11 cellular contexts compared by ENCODE assay signal in genomic region chr17:79930077-79930785, GRCh38.
DNase-seq lines count a peak whose midpoint lies in the region; ATAC-seq, FAIRE-seq and TF ChIP-seq lines count a peak whose summit lies in the region.
"Had no signal": no experiment of that assay in that cellular context is flagged by ENCODE, and none has a peak within 500 bp of the region (broad histone marks: within the 10 kb centered on the region; RNA-seq: fewer than 3 reads in every experiment).

No MANE protein-coding gene starts in this region.

- no peaks in the 10 kb centered on the region for H3K79me1 ChIP-seq in neuronal stem cell (ENCODE audit: low read depth, low read length)

- no peaks in the 10 kb centered on the region for H3K27me3 ChIP-seq in Caco-2 (replicated peaks; ENCODE audit: control insufficient read depth, insufficient read depth, low read length)
- peaks cover 2 to 5% of the 10 kb centered on the region in 2 experiments for H3K27me3 ChIP-seq in endothelial cell of umbilical vein (ENCODE audit: control insufficient read depth in 2 of 2, insufficient read depth in 2 of 2, low read length in 2 of 2)
- H3K27me3 ChIP-seq in neuronal stem cell (ENCODE audit: control insufficient read depth in 3 of 3, insufficient read depth in 3 of 3, low read depth in 1 of 3, low read length in 3 of 3): peaks cover 0 to 4% (median 4%) of the 10 kb centered on the region in 3 experiments

- no peak for DNase-seq in Caco-2
- peak; percentile 32 for DNase-seq in NCI-H1105 treated with DMSO at 0.1 percent for 48 hours (lab: John Stamatoyannopoulos, UW)
- DNase-seq in endothelial cell of umbilical vein (ENCODE audit: low read depth, low spot score): no peak
- peak; percentile 54 for DNase-seq in neuronal stem cell (ENCODE audit: low spot score)
- no peak for DNase-seq in activated naive CD4-positive, alpha-beta T cell treated with anti-CD3 and anti-CD28 coated beads, Interleukin-2, amount 50 U/mL, for 16 hours
- DNase-seq: activated CD4-positive, alpha-beta T cell treated with anti-CD3 and anti-CD28 coated beads, Interleukin-2, amount 50 U/mL, for 1 hour; hippocampal formation; stimulated activated naive CD4-positive, alpha-beta T cell treated with Interleukin-2 at 50 U/mL for 16 hours had no signal

- peak overlapping the region; percentile 88 for H2AK5ac ChIP-seq in neuronal stem cell (ENCODE audit: low read depth, low read length)

- H3K27ac ChIP-seq in endothelial cell of umbilical vein (ENCODE audit: insufficient read depth, low read depth, low read length) (no peak overlapping the region), neuronal stem cell (replicated peaks; ENCODE audit: low read length) (no peak overlapping the region)

- H3K4me1 Mint-ChIP-seq in Caco-2 (ENCODE audit: low read depth, unreplicated experiment): peaks cover 55% of the 10 kb centered on the region

- BruUV-seq in Caco-2 (replicated peaks; lab: Mats Ljungman, UMichigan) (no TSS peak), endothelial cell of umbilical vein (replicated peaks; lab: Mats Ljungman, UMichigan) (no TSS peak)

- H3K36me3 Mint-ChIP-seq in Caco-2 (ENCODE audit: insufficient read depth, unreplicated experiment): peaks cover 30% of the 10 kb centered on the region

- no peak for TF ChIP-seq CTCF in Caco-2 (IDR thresholded peaks at IDR 0.05; ENCODE audit: insufficient read depth in 1 of 2, low read depth in 1 of 2, low read length in 1 of 2, severe bottlenecking in 1 of 2, unreplicated experiment in 1 of 2)
- no peak for TF ChIP-seq CTCF in endothelial cell of umbilical vein (IDR thresholded peaks at IDR 0.05; ENCODE audit: extremely low read depth in 1 of 2, insufficient read depth in 1 of 2, low read depth in 1 of 2, low read length in 2 of 2)

- peak overlapping the region; percentile 95 for H2BK12ac ChIP-seq in neuronal stem cell (ENCODE audit: low read length)

- peak overlapping the region; percentile 95 for H3K18ac ChIP-seq in neuronal stem cell (ENCODE audit: low read length)

- no peak overlapping the region for H3K4me3 Mint-ChIP-seq in Caco-2 (ENCODE audit: unreplicated experiment)

- no peaks in the 10 kb centered on the region for H3K9me1 ChIP-seq in endothelial cell of umbilical vein (replicated peaks; ENCODE audit: control insufficient read depth, extremely low read depth, insufficient read depth, low read length)

- H3K4me1 ChIP-seq in Caco-2: peaks cover 61% of the 10 kb centered on the region
- peaks cover 12% of the 10 kb centered on the region for H3K4me1 ChIP-seq in endothelial cell of umbilical vein (ENCODE audit: control insufficient read depth, extremely low read depth, insufficient read depth, low read length)
- peaks cover 14 to 17% of the 10 kb centered on the region in 2 donors for H3K4me1 ChIP-seq in neuronal stem cell (ENCODE audit: control insufficient read depth in 2 of 2, insufficient read depth in 1 of 2, low read depth in 1 of 2, low read length in 2 of 2)

- H2BK15ac ChIP-seq in neuronal stem cell (ENCODE audit: low read length): peak overlapping the region; percentile 40

- H3K79me2 ChIP-seq in endothelial cell of umbilical vein (ENCODE audit: control insufficient read depth, insufficient read depth, low read length): no peaks in the 10 kb centered on the region

- H3K9me3 ChIP-seq in Caco-2: no peaks in the 10 kb centered on the region
- no peaks in the 10 kb centered on the region for H3K9me3 ChIP-seq in endothelial cell of umbilical vein (replicated peaks; ENCODE audit: control insufficient read depth, insufficient read depth, low read length)
- no peaks in the 10 kb centered on the region for H3K9me3 ChIP-seq in neuronal stem cell (replicated peaks in 1 of 2; ENCODE audit: control insufficient read depth in 2 of 2, insufficient read depth in 1 of 2, low read depth in 1 of 2, low read length in 2 of 2)

- CTCF ChIA-PET in Caco-2 (lab: Charles Lee) (interaction anchor here (0.6 kb wide), 1 partner anchor 91 kb away, joined by 3 read pairs; the partner anchor contains the start of gene CBX4), endothelial cell of umbilical vein (lab: Charles Lee) (interaction anchor here (1.4 kb wide), 1 partner anchor 141 kb away, joined by 4 read pairs; no protein-coding TSS in a partner anchor)

- no peaks in the 10 kb centered on the region for H3K9me3 Mint-ChIP-seq in Caco-2 (ENCODE audit: unreplicated experiment)

- H2BK120ac ChIP-seq in neuronal stem cell (ENCODE audit: low read depth, low read length): peak overlapping the region; percentile 89

- dilution Hi-C loops in endothelial cell of umbilical vein (cut with MboI; ENCODE audit: extremely low pct_ligation_motif_present, low sequenced_read_pairs): no loop called here

- H2AFZ ChIP-seq in endothelial cell of umbilical vein (ENCODE audit: low read depth, low read length) (peak overlapping the region; percentile 14), neuronal stem cell (ENCODE audit: low read length) (peak overlapping the region; percentile 93)

- no peak overlapping the region for H4K8ac ChIP-seq in neuronal stem cell (ENCODE audit: low read depth, low read length)

- peak overlapping the region; percentile 17 for H3K9ac ChIP-seq in endothelial cell of umbilical vein (replicated peaks; ENCODE audit: extremely low read depth, insufficient read depth, low read length)
- H3K9ac ChIP-seq in neuronal stem cell (ENCODE audit: low read depth, low read length, poor library complexity): peak overlapping the region; percentile 53

- H3K4me3 ChIP-seq in Caco-2 (ENCODE audit: low read depth, low read length): no peak overlapping the region
- H3K4me3 ChIP-seq in endothelial cell of umbilical vein (replicated peaks in 1 of 3; ENCODE audit: insufficient read depth in 1 of 3, low read depth in 1 of 3, low read length in 3 of 3): peak overlapping the region; percentile 21 to 33 (median 29)
- peak overlapping the region; percentile 47 to 75 for H3K4me3 ChIP-seq in neuronal stem cell (ENCODE audit: low read length in 2 of 2)

- peak overlapping the region; percentile 40 for H3K4me2 ChIP-seq in endothelial cell of umbilical vein (ENCODE audit: insufficient read depth, low read length)
- peak overlapping the region; percentile 92 for H3K4me2 ChIP-seq in neuronal stem cell (ENCODE audit: insufficient read depth, low read length, poor library complexity, severe bottlenecking)

- H3K27me3 Mint-ChIP-seq in Caco-2 (ENCODE audit: insufficient read depth, unreplicated experiment): no peaks in the 10 kb centered on the region

- no peak for TF ChIP-seq POLR2A in endothelial cell of umbilical vein (IDR thresholded peaks at IDR 0.05; ENCODE audit: low read depth, low read length)

- intact Hi-C loops in Caco-2 (cut with micrococcal nuclease; ENCODE audit: unreplicated experiment) (no loop called here), endothelial cell of umbilical vein (cut with micrococcal nuclease) (loop anchor here (5.0 kb wide), 2 partner anchors 57 to 88 kb away; no protein-coding TSS in a partner anchor)

- peak overlapping the region; percentile 35 for H3K23ac ChIP-seq in neuronal stem cell (ENCODE audit: low read depth, low read length, poor library complexity)

- H4K20me1 ChIP-seq in endothelial cell of umbilical vein (replicated peaks; ENCODE audit: control insufficient read depth, extremely low read depth, insufficient read depth, low read length): no peaks in the 10 kb centered on the region

- peak overlapping the region; percentile 23 for H3K4ac ChIP-seq in neuronal stem cell (ENCODE audit: low read length)

- H3K27ac Mint-ChIP-seq in Caco-2 (ENCODE audit: unreplicated experiment): peak overlapping the region; percentile 76

- no CpG with 5 or more reads among the region's 58 CpGs for WGBS in neuronal stem cell (ENCODE audit: extremely low coverage in 2 of 2, insufficient read length in 2 of 2, insufficient replicate concordance in 1 of 2), 2 donors

- peak; percentile 74 for FAIRE-seq in endothelial cell of umbilical vein (lab: Jason Lieb, UNC)

- H3K36me3 ChIP-seq in Caco-2 (ENCODE audit: control insufficient read depth, insufficient read depth, low read length) (no peaks in the 10 kb centered on the region), endothelial cell of umbilical vein (ENCODE audit: control insufficient read depth in 2 of 2, extremely low read depth in 1 of 2, insufficient read depth in 2 of 2, low read length in 2 of 2) (no peaks in the 10 kb centered on the region), neuronal stem cell (replicated peaks in 1 of 2; ENCODE audit: control insufficient read depth in 2 of 2, insufficient read depth in 2 of 2, low read length in 2 of 2) (no peaks in the 10 kb centered on the region)

- POLR2A ChIA-PET in Caco-2 (lab: Charles Lee) (no interaction called here), endothelial cell of umbilical vein (lab: Charles Lee) (no interaction called here)

- H2BK5ac ChIP-seq in neuronal stem cell (ENCODE audit: low read length): peak overlapping the region; percentile 69

- H4K91ac ChIP-seq in neuronal stem cell (ENCODE audit: low read depth, low read length, poor library complexity): no peak overlapping the region

- no peak for ATAC-seq in HG03135 (IDR thresholded peaks at IDR 0.05; ENCODE audit: unreplicated experiment)
- no peak for ATAC-seq in HG03280 (IDR thresholded peaks at IDR 0.05; ENCODE audit: unreplicated experiment)
- ATAC-seq: sciatic nerve had no signal

- peak overlapping the region; percentile 43 for H3K14ac ChIP-seq in neuronal stem cell (ENCODE audit: low read length)

TF ChIP-seq in endothelial cell of umbilical vein, 7 proteins besides CTCF, POLR2A, EP300 and RAD21:
- peak; percentile 59 for TF ChIP-seq EZH2 (IDR thresholded peaks at IDR 0.05; ENCODE audit: borderline replicate concordance, low read depth, low read length, severe bottlenecking)
- no peak for TF ChIP-seq MYC (IDR thresholded peaks at IDR 0.05; ENCODE audit: low read depth, low read length)
- no peak for TF ChIP-seq JUN (IDR thresholded peaks at IDR 0.05; ENCODE audit: borderline replicate concordance, insufficient read depth, insufficient read length, low read depth)
- no peak for TF ChIP-seq POLR2AphosphoS5 (IDR thresholded peaks at IDR 0.05; ENCODE audit: insufficient read depth, low read depth, low read length)
- TF ChIP-seq GATA2 (IDR thresholded peaks at IDR 0.05; ENCODE audit: insufficient read depth, insufficient read length, low read depth, low read length): no peak

Comparison
In these comparisons a context has a peak if more than half of its experiments do, and no peak if none do; other contexts are left out.
1. DNase-seq: peak in NCI-H1105 treated with DMSO at 0.1 percent for 48 hours (single experiment) and neuronal stem cell (single experiment); none in Caco-2 (0 of 2), endothelial cell of umbilical vein (single experiment) and activated naive CD4-positive, alpha-beta T cell treated with anti-CD3 and anti-CD28 coated beads, Interleukin-2, amount 50 U/mL, for 16 hours (single experiment).